8 cellular contexts compared by ENCODE assay signal in the genomic region with DNA sequence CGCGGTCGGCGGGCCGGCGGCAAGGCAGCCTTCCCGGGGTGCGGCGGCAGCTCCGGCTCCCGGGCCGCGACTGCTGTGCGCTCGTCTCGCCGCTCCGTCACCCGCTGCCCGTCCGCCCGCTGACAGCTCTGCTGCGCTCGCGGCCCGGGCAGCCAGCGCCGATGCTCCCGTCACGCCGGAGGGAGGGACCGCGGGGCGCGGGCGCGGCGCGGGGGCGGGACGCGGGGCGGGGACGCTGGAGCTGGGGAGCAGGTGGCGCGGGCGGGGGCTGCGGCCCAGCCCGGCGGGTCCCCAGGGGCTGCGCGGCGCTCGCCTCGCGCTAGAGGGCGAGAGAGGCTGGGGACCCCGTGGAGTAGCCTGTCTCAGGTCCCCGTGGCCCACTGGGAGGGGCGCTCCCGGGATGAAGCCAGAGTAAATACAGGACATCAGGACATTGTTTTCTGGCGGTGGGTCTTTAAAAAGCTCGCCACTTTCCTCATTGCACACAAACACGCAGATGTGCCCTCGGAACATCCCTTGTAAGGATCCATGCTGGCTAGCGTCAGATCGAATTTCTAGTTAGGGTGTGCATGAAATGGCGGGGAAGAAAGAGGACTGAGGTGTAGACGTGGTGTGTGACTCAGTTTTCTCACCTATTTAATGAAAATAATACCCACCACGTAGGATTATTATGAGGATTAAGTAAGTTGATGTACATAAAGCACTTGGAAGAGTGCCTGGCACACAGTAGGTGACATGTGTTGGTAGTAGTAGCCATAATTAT.
DNase-seq lines count a peak whose midpoint lies in the region; ATAC-seq and TF ChIP-seq lines count a peak whose summit lies in the region.

A gene with protein sequence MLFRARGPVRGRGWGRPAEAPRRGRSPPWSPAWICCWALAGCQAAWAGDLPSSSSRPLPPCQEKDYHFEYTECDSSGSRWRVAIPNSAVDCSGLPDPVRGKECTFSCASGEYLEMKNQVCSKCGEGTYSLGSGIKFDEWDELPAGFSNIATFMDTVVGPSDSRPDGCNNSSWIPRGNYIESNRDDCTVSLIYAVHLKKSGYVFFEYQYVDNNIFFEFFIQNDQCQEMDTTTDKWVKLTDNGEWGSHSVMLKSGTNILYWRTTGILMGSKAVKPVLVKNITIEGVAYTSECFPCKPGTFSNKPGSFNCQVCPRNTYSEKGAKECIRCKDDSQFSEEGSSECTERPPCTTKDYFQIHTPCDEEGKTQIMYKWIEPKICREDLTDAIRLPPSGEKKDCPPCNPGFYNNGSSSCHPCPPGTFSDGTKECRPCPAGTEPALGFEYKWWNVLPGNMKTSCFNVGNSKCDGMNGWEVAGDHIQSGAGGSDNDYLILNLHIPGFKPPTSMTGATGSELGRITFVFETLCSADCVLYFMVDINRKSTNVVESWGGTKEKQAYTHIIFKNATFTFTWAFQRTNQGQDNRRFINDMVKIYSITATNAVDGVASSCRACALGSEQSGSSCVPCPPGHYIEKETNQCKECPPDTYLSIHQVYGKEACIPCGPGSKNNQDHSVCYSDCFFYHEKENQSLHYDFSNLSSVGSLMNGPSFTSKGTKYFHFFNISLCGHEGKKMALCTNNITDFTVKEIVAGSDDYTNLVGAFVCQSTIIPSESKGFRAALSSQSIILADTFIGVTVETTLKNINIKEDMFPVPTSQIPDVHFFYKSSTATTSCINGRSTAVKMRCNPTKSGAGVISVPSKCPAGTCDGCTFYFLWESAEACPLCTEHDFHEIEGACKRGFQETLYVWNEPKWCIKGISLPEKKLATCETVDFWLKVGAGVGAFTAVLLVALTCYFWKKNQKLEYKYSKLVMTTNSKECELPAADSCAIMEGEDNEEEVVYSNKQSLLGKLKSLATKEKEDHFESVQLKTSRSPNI (minus strand): TSS at position 130 of the 763 bp plus-strand sequence. CDS start 141 bp downstream, outside the sequence.

- DNase-seq in AG04449 (ENCODE audit: low read depth, low spot score) (no peak), NCI-H2196 treated with DMSO at 0.1 percent for 48 hours (lab: John Stamatoyannopoulos, UW; ENCODE audit: unreplicated experiment) (peak; percentile 78)
- DNase-seq in activated CD4-positive, alpha-beta T cell treated with anti-CD3 and anti-CD28 coated beads for 24 hours (ENCODE audit: low read depth in 2 of 2), result peak; percentile 70 to 71
- DNase-seq in stimulated activated CD4-positive, alpha-beta T cell treated with anti-CD3 and anti-CD28 coated beads, Interleukin-1b, Interleukin-23, amount 100 ng/mL, for 48 hours, result peak; percentile 75

- POLR2A ChIA-PET in AG04449 (lab: Yijun Ruan, JAX), result interaction anchor here (0.6 kb wide), 1 partner anchor 160 kb away, joined by 3 read pairs; a partner anchor contains a TSS

- TF ChIP-seq CTCF in AG04449 (IDR thresholded peaks at IDR 0.05; ENCODE audit: insufficient read depth, low read length, missing control alignments), result peak; percentile 24

- H3K27me3 ChIP-seq in layer of hippocampus (ENCODE audit: control insufficient read depth, insufficient read depth, low read length), result no peaks in the 10 kb centered on the region

- peak within 1 kb of the TSS; percentile 58 for H3K4me3 ChIP-seq in AG04449 (ENCODE audit: low read depth, low read length)

- CTCF ChIA-PET in AG04449 (lab: Yijun Ruan, JAX), result interaction anchor here (0.8 kb wide), 1 partner anchor 9 kb away, joined by 3 read pairs; no protein-coding TSS in a partner anchor

- peak within 1 kb of the TSS; percentile 75 for H3K27ac ChIP-seq in cingulate gyrus (ENCODE audit: low read depth, low read length)
- peak within 1 kb of the TSS; percentile 88 for H3K27ac ChIP-seq in layer of hippocampus (ENCODE audit: low read depth, low read length)

- ATAC-seq in GM18868 (IDR thresholded peaks at IDR 0.05; ENCODE audit: unreplicated experiment) (peak; percentile 91), HG03097 (IDR thresholded peaks at IDR 0.05; ENCODE audit: low FRiP score, unreplicated experiment) (peak; percentile 99)
